8 cellular contexts compared by ENCODE assay signal in genomic region chr5:128201065-128201926, GRCh38.
A peak's percentile ranks its signal among the peaks of the same experiment; 100 is the strongest.
DNase-seq lines count a peak whose midpoint lies in the region; ATAC-seq and TF ChIP-seq lines count a peak whose summit lies in the region.

No MANE protein-coding gene starts in this region.

- no peak overlapping the region for H3K27ac ChIP-seq in HUES64 (ENCODE audit: low read depth, low read length)
- H3K27ac ChIP-seq in RWPE2 (ENCODE audit: poor library complexity, severe bottlenecking), result no peak overlapping the region

- H3K9ac ChIP-seq in HUES64 (ENCODE audit: low read depth, low read length), result no peak overlapping the region

- H3K4me1 ChIP-seq in HUES64 (ENCODE audit: insufficient read depth, low read length), result 0 out of 2 replicates have a peak, but pooled peaks cover 5% of the 10 kb centered on the region
- H3K4me1 ChIP-seq in RWPE2 (ENCODE audit: insufficient read depth, poor library complexity, severe bottlenecking), result peaks cover 7% of the 10 kb centered on the region

- peak; percentile 99 for TF ChIP-seq CTCF in RWPE2 (IDR thresholded peaks at IDR 0.05; ENCODE audit: poor library complexity, severe bottlenecking)

- H3K4me3 ChIP-seq in HUES64 (ENCODE audit: low read length) (peak overlapping the region; percentile 48), RWPE2 (ENCODE audit: severe bottlenecking) (no peak overlapping the region)

- H3K27me3 ChIP-seq in HUES64 (ENCODE audit: insufficient read depth, low read length) (peaks cover 14% of the 10 kb centered on the region; the same call in 1 of the 2 replicates), RWPE2 (ENCODE audit: insufficient read depth, poor library complexity, severe bottlenecking) (no peaks in the 10 kb centered on the region)

- H3K9me3 ChIP-seq in HUES64 (ENCODE audit: insufficient read depth, low read depth, low read length), result no peaks in the 10 kb centered on the region
- no peaks in the 10 kb centered on the region for H3K9me3 ChIP-seq in RWPE2 (ENCODE audit: severe bottlenecking)

- H3K36me3 ChIP-seq in HUES64 (ENCODE audit: insufficient read depth, low read length), result no peaks in the 10 kb centered on the region
- no peaks in the 10 kb centered on the region for H3K36me3 ChIP-seq in RWPE2 (ENCODE audit: low read depth)

- 16% methylated on average over 36 of the region's 36 CpGs for WGBS in HUES64

- ATAC-seq in GM21526 (IDR thresholded peaks at IDR 0.05; ENCODE audit: low FRiP score, unreplicated experiment) (peak; percentile 90), RWPE2 (ENCODE audit: low read depth) (peak; percentile 85)

- DNase-seq in DMS53 treated with DMSO at 0.1 percent for 48 hours (lab: John Stamatoyannopoulos, UW; ENCODE audit: unreplicated experiment) (peak; percentile 57), RWPE2 (ENCODE audit: low spot score) (peak; percentile 82), foreskin melanocyte (peak; percentile 27), nucleus accumbens (lab: John Stamatoyannopoulos, UW) (peak in 51 of 56 donors; percentile 6 to 89 (median 61)), superior temporal gyrus (ENCODE audit: extremely low spot score) (peak; percentile 87)
- DNase-seq in activated effector memory CD4-positive, alpha-beta T cell treated with anti-CD3 and anti-CD28 coated beads, Interleukin-2, amount 50 U/mL, for 16 hours, result peak; percentile 93

Comparison
In these comparisons a context has a peak if more than half of its experiments do, and no peak if none do; other contexts are left out.
1. DNase-seq: peak in every context shown above with its lines; median percentile 93 in activated effector memory CD4-positive, alpha-beta T cell treated with anti-CD3 and anti-CD28 coated beads, Interleukin-2, amount 50 U/mL, for 16 hours; 87 in superior temporal gyrus; 82 in RWPE2; 61 in nucleus accumbens; 57 in DMS53 treated with DMSO at 0.1 percent for 48 hours; 27 in foreskin melanocyte.